1 cellular context compared by ENCODE assay signal in the genomic region with DNA sequence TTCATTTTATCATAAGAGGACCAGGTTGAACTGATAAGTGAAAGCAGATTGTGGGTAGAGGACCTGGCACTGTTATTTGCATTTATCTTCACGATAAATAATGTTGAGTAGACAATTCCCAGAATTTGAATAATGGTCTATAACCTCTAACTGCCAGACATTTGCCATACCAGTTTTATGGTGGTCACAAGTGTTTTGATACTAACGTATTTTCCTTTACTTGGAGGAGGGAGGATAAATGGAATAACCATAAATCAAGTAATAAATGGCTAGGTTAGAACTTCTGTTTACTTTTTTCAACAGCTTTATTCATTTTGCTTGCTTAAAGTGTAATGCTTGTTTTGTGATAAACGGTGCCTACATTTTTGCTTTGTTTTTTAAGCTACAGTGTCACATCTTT.
A peak's percentile ranks its signal among the peaks of the same experiment; 100 is the strongest.
TF ChIP-seq lines count a peak whose summit lies in the region.

No MANE protein-coding gene starts in this region.

TF ChIP-seq in HEK293, 187 proteins besides CTCF, POLR2A, EP300 and RAD21 (continued from another document):
- TF ChIP-seq ZNF76 (tag by site-specific recombination; IDR thresholded peaks at IDR 0.05; ENCODE audit: borderline replicate concordance, low read depth) = no peak
- TF ChIP-seq, protein P1, sequence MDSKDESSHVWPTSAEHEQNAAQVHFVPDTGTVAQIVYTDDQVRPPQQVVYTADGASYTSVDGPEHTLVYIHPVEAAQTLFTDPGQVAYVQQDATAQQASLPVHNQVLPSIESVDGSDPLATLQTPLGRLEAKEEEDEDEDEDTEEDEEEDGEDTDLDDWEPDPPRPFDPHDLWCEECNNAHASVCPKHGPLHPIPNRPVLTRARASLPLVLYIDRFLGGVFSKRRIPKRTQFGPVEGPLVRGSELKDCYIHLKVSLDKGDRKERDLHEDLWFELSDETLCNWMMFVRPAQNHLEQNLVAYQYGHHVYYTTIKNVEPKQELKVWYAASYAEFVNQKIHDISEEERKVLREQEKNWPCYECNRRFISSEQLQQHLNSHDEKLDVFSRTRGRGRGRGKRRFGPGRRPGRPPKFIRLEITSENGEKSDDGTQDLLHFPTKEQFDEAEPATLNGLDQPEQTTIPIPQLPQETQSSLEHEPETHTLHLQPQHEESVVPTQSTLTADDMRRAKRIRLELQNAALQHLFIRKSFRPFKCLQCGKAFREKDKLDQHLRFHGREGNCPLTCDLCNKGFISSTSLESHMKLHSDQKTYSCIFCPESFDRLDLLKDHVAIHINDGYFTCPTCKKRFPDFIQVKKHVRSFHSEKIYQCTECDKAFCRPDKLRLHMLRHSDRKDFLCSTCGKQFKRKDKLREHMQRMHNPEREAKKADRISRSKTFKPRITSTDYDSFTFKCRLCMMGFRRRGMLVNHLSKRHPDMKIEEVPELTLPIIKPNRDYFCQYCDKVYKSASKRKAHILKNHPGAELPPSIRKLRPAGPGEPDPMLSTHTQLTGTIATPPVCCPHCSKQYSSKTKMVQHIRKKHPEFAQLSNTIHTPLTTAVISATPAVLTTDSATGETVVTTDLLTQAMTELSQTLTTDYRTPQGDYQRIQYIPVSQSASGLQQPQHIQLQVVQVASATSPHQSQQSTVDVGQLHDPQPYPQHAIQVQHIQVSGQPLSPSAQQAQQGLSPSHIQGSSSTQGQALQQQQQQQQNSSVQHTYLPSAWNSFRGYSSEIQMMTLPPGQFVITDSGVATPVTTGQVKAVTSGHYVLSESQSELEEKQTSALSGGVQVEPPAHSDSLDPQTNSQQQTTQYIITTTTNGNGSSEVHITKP (tag by site-specific recombination; IDR thresholded peaks at IDR 0.05) = no peak
- TF ChIP-seq ZNF664 (tag by site-specific recombination; IDR thresholded peaks at IDR 0.05) = no peak
- TF ChIP-seq GFI1B (tag by site-specific recombination; IDR thresholded peaks at IDR 0.05) = no peak
- no peak for TF ChIP-seq SP3 (tag by site-specific recombination; IDR thresholded peaks at IDR 0.05)
- TF ChIP-seq ZNF350 (tag by site-specific recombination; IDR thresholded peaks at IDR 0.05) = no peak
- TF ChIP-seq ZIC2 (tag by site-specific recombination; IDR thresholded peaks at IDR 0.05) = no peak
- TF ChIP-seq, protein P2, sequence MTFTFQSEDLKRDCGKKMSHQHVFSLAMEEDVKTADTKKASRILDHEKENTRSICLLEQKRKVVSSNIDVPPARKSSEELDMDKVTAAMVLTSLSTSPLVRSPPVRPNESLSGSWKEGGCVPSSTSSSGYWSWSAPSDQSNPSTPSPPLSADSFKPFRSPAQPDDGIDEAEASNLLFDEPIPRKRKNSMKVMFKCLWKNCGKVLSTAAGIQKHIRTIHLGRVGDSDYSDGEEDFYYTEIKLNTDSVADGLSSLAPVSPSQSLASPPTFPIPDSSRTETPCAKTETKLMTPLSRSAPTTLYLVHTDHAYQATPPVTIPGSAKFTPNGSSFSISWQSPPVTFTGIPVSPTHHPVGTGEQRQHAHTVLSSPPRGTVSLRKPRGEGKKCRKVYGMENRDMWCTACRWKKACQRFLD (tag by site-specific recombination; IDR thresholded peaks at IDR 0.05) = no peak
- no peak for TF ChIP-seq SCRT1 (tag by site-specific recombination; IDR thresholded peaks at IDR 0.05; ENCODE audit: borderline replicate concordance)
- no peak for TF ChIP-seq ZFP37 (tag by site-specific recombination; IDR thresholded peaks at IDR 0.05)
- no peak for TF ChIP-seq ZNF792 (tag by site-specific recombination; IDR thresholded peaks at IDR 0.05)
- TF ChIP-seq, protein P3, sequence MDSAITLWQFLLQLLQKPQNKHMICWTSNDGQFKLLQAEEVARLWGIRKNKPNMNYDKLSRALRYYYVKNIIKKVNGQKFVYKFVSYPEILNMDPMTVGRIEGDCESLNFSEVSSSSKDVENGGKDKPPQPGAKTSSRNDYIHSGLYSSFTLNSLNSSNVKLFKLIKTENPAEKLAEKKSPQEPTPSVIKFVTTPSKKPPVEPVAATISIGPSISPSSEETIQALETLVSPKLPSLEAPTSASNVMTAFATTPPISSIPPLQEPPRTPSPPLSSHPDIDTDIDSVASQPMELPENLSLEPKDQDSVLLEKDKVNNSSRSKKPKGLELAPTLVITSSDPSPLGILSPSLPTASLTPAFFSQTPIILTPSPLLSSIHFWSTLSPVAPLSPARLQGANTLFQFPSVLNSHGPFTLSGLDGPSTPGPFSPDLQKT (IDR thresholded peaks at IDR 0.05; ENCODE audit: borderline replicate concordance, low read depth, low read length) = no peak
- TF ChIP-seq HOXC10 (CRISPR knock-in tag; IDR thresholded peaks at IDR 0.05) = no peak
- no peak for TF ChIP-seq ZNF785 (tag by site-specific recombination; IDR thresholded peaks at IDR 0.05)
- TF ChIP-seq, protein P4, sequence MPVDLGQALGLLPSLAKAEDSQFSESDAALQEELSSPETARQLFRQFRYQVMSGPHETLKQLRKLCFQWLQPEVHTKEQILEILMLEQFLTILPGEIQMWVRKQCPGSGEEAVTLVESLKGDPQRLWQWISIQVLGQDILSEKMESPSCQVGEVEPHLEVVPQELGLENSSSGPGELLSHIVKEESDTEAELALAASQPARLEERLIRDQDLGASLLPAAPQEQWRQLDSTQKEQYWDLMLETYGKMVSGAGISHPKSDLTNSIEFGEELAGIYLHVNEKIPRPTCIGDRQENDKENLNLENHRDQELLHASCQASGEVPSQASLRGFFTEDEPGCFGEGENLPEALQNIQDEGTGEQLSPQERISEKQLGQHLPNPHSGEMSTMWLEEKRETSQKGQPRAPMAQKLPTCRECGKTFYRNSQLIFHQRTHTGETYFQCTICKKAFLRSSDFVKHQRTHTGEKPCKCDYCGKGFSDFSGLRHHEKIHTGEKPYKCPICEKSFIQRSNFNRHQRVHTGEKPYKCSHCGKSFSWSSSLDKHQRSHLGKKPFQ (tag by site-specific recombination; IDR thresholded peaks at IDR 0.05) = 0 out of 2 replicates have a peak, but pooled peaks have one; percentile 24
- TF ChIP-seq OSR2 (tag by site-specific recombination; IDR thresholded peaks at IDR 0.05) = peak; percentile 78
- no peak for TF ChIP-seq ZXDB (tag by site-specific recombination; IDR thresholded peaks at IDR 0.05)
- no peak for TF ChIP-seq ZNF561 (tag by site-specific recombination; IDR thresholded peaks at IDR 0.05; ENCODE audit: borderline replicate concordance)
- TF ChIP-seq ZNF211 (tag by site-specific recombination; IDR thresholded peaks at IDR 0.05; ENCODE audit: low read depth) = no peak
- TF ChIP-seq, protein P5, sequence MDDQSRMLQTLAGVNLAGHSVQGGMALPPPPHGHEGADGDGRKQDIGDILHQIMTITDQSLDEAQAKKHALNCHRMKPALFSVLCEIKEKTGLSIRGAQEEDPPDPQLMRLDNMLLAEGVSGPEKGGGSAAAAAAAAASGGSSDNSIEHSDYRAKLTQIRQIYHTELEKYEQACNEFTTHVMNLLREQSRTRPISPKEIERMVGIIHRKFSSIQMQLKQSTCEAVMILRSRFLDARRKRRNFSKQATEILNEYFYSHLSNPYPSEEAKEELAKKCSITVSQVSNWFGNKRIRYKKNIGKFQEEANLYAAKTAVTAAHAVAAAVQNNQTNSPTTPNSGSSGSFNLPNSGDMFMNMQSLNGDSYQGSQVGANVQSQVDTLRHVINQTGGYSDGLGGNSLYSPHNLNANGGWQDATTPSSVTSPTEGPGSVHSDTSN (CRISPR knock-in tag; IDR thresholded peaks at IDR 0.05) = no peak
- peak; percentile 82 for TF ChIP-seq ZNF341 (tag by site-specific recombination; IDR thresholded peaks at IDR 0.05; ENCODE audit: low read depth)
- TF ChIP-seq ZNF555 (tag by site-specific recombination; conservative IDR thresholded peaks at IDR 0.05) = no peak
- 0 out of 2 replicates have a peak, but pooled peaks have one; percentile 51 for TF ChIP-seq BCL11A (tag by site-specific recombination; IDR thresholded peaks at IDR 0.05; ENCODE audit: low read depth)
- no peak for TF ChIP-seq ZNF529 (tag by site-specific recombination; IDR thresholded peaks at IDR 0.05; ENCODE audit: insufficient replicate concordance)
- TF ChIP-seq KLF16 (tag by site-specific recombination; IDR thresholded peaks at IDR 0.05) = 0 out of 2 replicates have a peak, but pooled peaks have one; percentile 26
- no peak for TF ChIP-seq ZNF324 (tag by site-specific recombination; IDR thresholded peaks at IDR 0.05)
- no peak for TF ChIP-seq ZNF121 (tag by site-specific recombination; IDR thresholded peaks at IDR 0.05)
- TF ChIP-seq GLI2 (tag by site-specific recombination; IDR thresholded peaks at IDR 0.05; ENCODE audit: borderline replicate concordance, low read depth) = 0 out of 2 replicates have a peak, but pooled peaks have one; percentile 8
- TF ChIP-seq, protein P6, sequence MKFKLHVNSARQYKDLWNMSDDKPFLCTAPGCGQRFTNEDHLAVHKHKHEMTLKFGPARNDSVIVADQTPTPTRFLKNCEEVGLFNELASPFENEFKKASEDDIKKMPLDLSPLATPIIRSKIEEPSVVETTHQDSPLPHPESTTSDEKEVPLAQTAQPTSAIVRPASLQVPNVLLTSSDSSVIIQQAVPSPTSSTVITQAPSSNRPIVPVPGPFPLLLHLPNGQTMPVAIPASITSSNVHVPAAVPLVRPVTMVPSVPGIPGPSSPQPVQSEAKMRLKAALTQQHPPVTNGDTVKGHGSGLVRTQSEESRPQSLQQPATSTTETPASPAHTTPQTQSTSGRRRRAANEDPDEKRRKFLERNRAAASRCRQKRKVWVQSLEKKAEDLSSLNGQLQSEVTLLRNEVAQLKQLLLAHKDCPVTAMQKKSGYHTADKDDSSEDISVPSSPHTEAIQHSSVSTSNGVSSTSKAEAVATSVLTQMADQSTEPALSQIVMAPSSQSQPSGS (tag by site-specific recombination; IDR thresholded peaks at IDR 0.05; ENCODE audit: low read depth) = no peak
- TF ChIP-seq ZNF623 (tag by site-specific recombination; IDR thresholded peaks at IDR 0.05) = no peak
- TF ChIP-seq, protein P7, sequence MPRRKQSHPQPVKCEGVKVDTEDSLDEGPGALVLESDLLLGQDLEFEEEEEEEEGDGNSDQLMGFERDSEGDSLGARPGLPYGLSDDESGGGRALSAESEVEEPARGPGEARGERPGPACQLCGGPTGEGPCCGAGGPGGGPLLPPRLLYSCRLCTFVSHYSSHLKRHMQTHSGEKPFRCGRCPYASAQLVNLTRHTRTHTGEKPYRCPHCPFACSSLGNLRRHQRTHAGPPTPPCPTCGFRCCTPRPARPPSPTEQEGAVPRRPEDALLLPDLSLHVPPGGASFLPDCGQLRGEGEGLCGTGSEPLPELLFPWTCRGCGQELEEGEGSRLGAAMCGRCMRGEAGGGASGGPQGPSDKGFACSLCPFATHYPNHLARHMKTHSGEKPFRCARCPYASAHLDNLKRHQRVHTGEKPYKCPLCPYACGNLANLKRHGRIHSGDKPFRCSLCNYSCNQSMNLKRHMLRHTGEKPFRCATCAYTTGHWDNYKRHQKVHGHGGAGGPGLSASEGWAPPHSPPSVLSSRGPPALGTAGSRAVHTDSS (tag by site-specific recombination; IDR thresholded peaks at IDR 0.05) = no peak
- TF ChIP-seq, protein P8, sequence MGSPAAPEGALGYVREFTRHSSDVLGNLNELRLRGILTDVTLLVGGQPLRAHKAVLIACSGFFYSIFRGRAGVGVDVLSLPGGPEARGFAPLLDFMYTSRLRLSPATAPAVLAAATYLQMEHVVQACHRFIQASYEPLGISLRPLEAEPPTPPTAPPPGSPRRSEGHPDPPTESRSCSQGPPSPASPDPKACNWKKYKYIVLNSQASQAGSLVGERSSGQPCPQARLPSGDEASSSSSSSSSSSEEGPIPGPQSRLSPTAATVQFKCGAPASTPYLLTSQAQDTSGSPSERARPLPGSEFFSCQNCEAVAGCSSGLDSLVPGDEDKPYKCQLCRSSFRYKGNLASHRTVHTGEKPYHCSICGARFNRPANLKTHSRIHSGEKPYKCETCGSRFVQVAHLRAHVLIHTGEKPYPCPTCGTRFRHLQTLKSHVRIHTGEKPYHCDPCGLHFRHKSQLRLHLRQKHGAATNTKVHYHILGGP (tag by site-specific recombination; IDR thresholded peaks at IDR 0.05) = peak; percentile 50; the same call in 1 of the 2 replicates
- TF ChIP-seq ZNF777 (tag by site-specific recombination; IDR thresholded peaks at IDR 0.05; ENCODE audit: borderline replicate concordance) = no peak
- TF ChIP-seq ZNF391 (tag by site-specific recombination; IDR thresholded peaks at IDR 0.05; ENCODE audit: borderline replicate concordance, low read depth) = no peak
- TF ChIP-seq GLIS1 (tag by site-specific recombination; IDR thresholded peaks at IDR 0.05) = peak; percentile 40
- TF ChIP-seq IKZF3 (tag by site-specific recombination; IDR thresholded peaks at IDR 0.05) = peak; percentile 61; the same call in 1 of the 2 replicates
- no peak for TF ChIP-seq MEIS1 (CRISPR knock-in tag; IDR thresholded peaks at IDR 0.05; ENCODE audit: borderline replicate concordance)
- TF ChIP-seq ZBTB17 (tag by site-specific recombination; IDR thresholded peaks at IDR 0.05) = peak; percentile 54
- no peak for TF ChIP-seq ZNF48 (tag by site-specific recombination; IDR thresholded peaks at IDR 0.05)
- TF ChIP-seq ZNF658 (tag by site-specific recombination; IDR thresholded peaks at IDR 0.05) = no peak
- peak; percentile 56; the same call in 1 of the 2 replicates for TF ChIP-seq SP7 (tag by site-specific recombination; IDR thresholded peaks at IDR 0.05)
- TF ChIP-seq ZBTB1 (tag by site-specific recombination; IDR thresholded peaks at IDR 0.05) = no peak
- no peak for TF ChIP-seq ZNF624 (tag by site-specific recombination; IDR thresholded peaks at IDR 0.05)
- peak; percentile 70 for TF ChIP-seq ZNF843 (tag by site-specific recombination; IDR thresholded peaks at IDR 0.05)
- peak; percentile 97 for TF ChIP-seq WT1 (tag by site-specific recombination; IDR thresholded peaks at IDR 0.05)
- TF ChIP-seq, protein P9, sequence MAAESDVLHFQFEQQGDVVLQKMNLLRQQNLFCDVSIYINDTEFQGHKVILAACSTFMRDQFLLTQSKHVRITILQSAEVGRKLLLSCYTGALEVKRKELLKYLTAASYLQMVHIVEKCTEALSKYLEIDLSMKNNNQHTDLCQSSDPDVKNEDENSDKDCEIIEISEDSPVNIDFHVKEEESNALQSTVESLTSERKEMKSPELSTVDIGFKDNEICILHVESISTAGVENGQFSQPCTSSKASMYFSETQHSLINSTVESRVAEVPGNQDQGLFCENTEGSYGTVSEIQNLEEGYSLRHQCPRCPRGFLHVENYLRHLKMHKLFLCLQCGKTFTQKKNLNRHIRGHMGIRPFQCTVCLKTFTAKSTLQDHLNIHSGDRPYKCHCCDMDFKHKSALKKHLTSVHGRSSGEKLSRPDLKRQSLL (tag by site-specific recombination; IDR thresholded peaks at IDR 0.05) = no peak
- TF ChIP-seq ZFP3 (tag by site-specific recombination; IDR thresholded peaks at IDR 0.05; ENCODE audit: low read depth) = no peak
- no peak for TF ChIP-seq ZNF394 (tag by site-specific recombination; IDR thresholded peaks at IDR 0.05; ENCODE audit: borderline replicate concordance)
- TF ChIP-seq ZNF248 (tag by site-specific recombination; IDR thresholded peaks at IDR 0.05) = no peak
- no peak for TF ChIP-seq ZNF169 (tag by site-specific recombination; IDR thresholded peaks at IDR 0.05)
- TF ChIP-seq ZNF311 (tag by site-specific recombination; IDR thresholded peaks at IDR 0.05; ENCODE audit: borderline replicate concordance) = no peak
- no peak for TF ChIP-seq ZNF19 (tag by site-specific recombination; IDR thresholded peaks at IDR 0.05; ENCODE audit: low read depth)
- no peak for TF ChIP-seq ZNF626 (tag by site-specific recombination; IDR thresholded peaks at IDR 0.05)
- no peak; the same call in 1 of the 2 replicates for TF ChIP-seq ZNF558 (tag by site-specific recombination; IDR thresholded peaks at IDR 0.05)
- TF ChIP-seq FEZF1 (tag by site-specific recombination; IDR thresholded peaks at IDR 0.05) = peak; percentile 7; the same call in 1 of the 2 replicates
- no peak for TF ChIP-seq YY1 (tag by site-specific recombination; IDR thresholded peaks at IDR 0.05)
- TF ChIP-seq ZNF292 (tag by site-specific recombination; IDR thresholded peaks at IDR 0.05; ENCODE audit: borderline replicate concordance, low read depth) = no peak
- TF ChIP-seq KLF1 (tag by site-specific recombination; IDR thresholded peaks at IDR 0.05) = no peak
- TF ChIP-seq ZNF184 (tag by site-specific recombination; IDR thresholded peaks at IDR 0.05) = no peak
TF ChIP-seq in HEK293: peak in this region for 19.
